ENCODE assay signal across 9 cellular contexts in genomic region chr6:85865665-85866372, GRCh38.
A peak's percentile ranks its signal among the peaks of the same experiment; 100 is the strongest.
DNase-seq lines count a peak whose midpoint lies in the region; ATAC-seq and TF ChIP-seq lines count a peak whose summit lies in the region.
"Had no signal": no experiment of that assay in that cellular context is flagged by ENCODE, and none has a peak within 500 bp of the region (broad histone marks: within the 10 kb centered on the region; RNA-seq: fewer than 3 reads in every experiment).

No MANE protein-coding gene starts in this region.

- peak overlapping the region; percentile 37 for H3K27ac ChIP-seq in muscle layer of duodenum (ENCODE audit: low read length)

- H3K9me3 ChIP-seq in muscle layer of duodenum (ENCODE audit: control insufficient read depth in 1 of 2, low read length in 2 of 2): no peaks in the 10 kb centered on the region

- H3K36me3 Mint-ChIP-seq in Calu3 (ENCODE audit: insufficient read depth, unreplicated experiment): no peaks in the 10 kb centered on the region
- H3K36me3 Mint-ChIP-seq in T-helper 2 cell treated with Interferon-gamma antibody and Interleukin-4, amounts not matched to agents 5 μg/mL and 100 μg/mL, for 36 hours (ENCODE audit: low read depth): no peaks in the 10 kb centered on the region

- no peak overlapping the region for H3K4me3 Mint-ChIP-seq in Calu3 (ENCODE audit: low read depth, unreplicated experiment)
- H3K4me3 Mint-ChIP-seq in T-helper 2 cell treated with Interferon-gamma antibody and Interleukin-4, amounts not matched to agents 5 μg/mL and 100 μg/mL, for 36 hours: no peak overlapping the region
- H3K4me3 Mint-ChIP-seq: neural crest cell had no signal

- H3K27ac Mint-ChIP-seq in Calu3 (ENCODE audit: unreplicated experiment): no peak overlapping the region
- H3K27ac Mint-ChIP-seq in T-helper 2 cell treated with Interferon-gamma antibody and Interleukin-4, amounts not matched to agents 5 μg/mL and 100 μg/mL, for 36 hours: no peak overlapping the region

- TF ChIP-seq CTCF in Calu3 (IDR thresholded peaks at IDR 0.05; ENCODE audit: unreplicated experiment): no peak
- TF ChIP-seq CTCF in choroid plexus epithelial cell (conservative IDR thresholded peaks at IDR 0.05; ENCODE audit: low read depth, low read length): no peak

- intact Hi-C loops in Calu3 (cut with micrococcal nuclease; ENCODE audit: unreplicated experiment): no loop called here

- BruUV-seq in Calu3 (replicated peaks; lab: Mats Ljungman, UMichigan): no TSS peak

- H3K4me1 Mint-ChIP-seq in Calu3 (ENCODE audit: low read depth, unreplicated experiment): no peaks in the 10 kb centered on the region
- H3K4me1 Mint-ChIP-seq in T-helper 2 cell treated with Interferon-gamma antibody and Interleukin-4, amounts not matched to agents 5 μg/mL and 100 μg/mL, for 36 hours (ENCODE audit: low read depth): no peaks in the 10 kb centered on the region

- H3K4me3 ChIP-seq in choroid plexus epithelial cell (ENCODE audit: low read depth, low read length) (peak overlapping the region; percentile 61), muscle layer of duodenum (ENCODE audit: low read depth in 1 of 2, low read length in 2 of 2) (peak overlapping the region; percentile 59 to 71)

- no peaks in the 10 kb centered on the region for H3K36me3 ChIP-seq in muscle layer of duodenum (ENCODE audit: control insufficient read depth in 1 of 2, insufficient read depth in 2 of 2, low read length in 2 of 2)

- ATAC-seq in GM21515 (IDR thresholded peaks at IDR 0.05; ENCODE audit: unreplicated experiment): peak; percentile 69
- ATAC-seq in HG03280 (IDR thresholded peaks at IDR 0.05; ENCODE audit: unreplicated experiment): no peak

- H3K4me1 ChIP-seq in muscle layer of duodenum (ENCODE audit: control insufficient read depth in 1 of 2, insufficient read depth in 2 of 2, low read length in 2 of 2): peaks cover 11 to 14% of the 10 kb centered on the region in 2 donors

- DNase-seq in Calu3 (peak; percentile 58), M059J (ENCODE audit: low read depth) (peak; percentile 89), choroid plexus epithelial cell (ENCODE audit: low read depth) (peak; percentile 77), iPS-NIHi7 (ENCODE audit: extremely low spot score) (no peak)
- no peak for DNase-seq in T-helper 2 cell treated with Interferon-gamma antibody and Interleukin-4, amounts not matched to agents 5 μg/mL and 100 μg/mL, for 36 hours (ENCODE audit: low spot score)

- CTCF ChIA-PET in Calu3 (lab: Charles Lee): interaction anchor here (0.6 to 0.7 kb wide), 4 partner anchors 119 to 1615 kb away, joined by 3 to 5 read pairs (median 4); no protein-coding TSS in a partner anchor

- no peaks in the 10 kb centered on the region for H3K27me3 ChIP-seq in muscle layer of duodenum (ENCODE audit: low read depth, low read length)

- peaks cover 17% of the 10 kb centered on the region for H3K27me3 Mint-ChIP-seq in Calu3 (ENCODE audit: unreplicated experiment)
- no peaks in the 10 kb centered on the region for H3K27me3 Mint-ChIP-seq in T-helper 2 cell treated with Interferon-gamma antibody and Interleukin-4, amounts not matched to agents 5 μg/mL and 100 μg/mL, for 36 hours (ENCODE audit: low read depth)

- no peaks in the 10 kb centered on the region for H3K9me3 Mint-ChIP-seq in Calu3 (ENCODE audit: low read depth, unreplicated experiment)
- H3K9me3 Mint-ChIP-seq in T-helper 2 cell treated with Interferon-gamma antibody and Interleukin-4, amounts not matched to agents 5 μg/mL and 100 μg/mL, for 36 hours: no peaks in the 10 kb centered on the region

Comparison
In these comparisons a context has a peak if more than half of its experiments do, and no peak if none do; other contexts are left out.
1. DNase-seq: peak in Calu3 (single experiment), M059J (single experiment) and choroid plexus epithelial cell (single experiment); none in T-helper 2 cell treated with Interferon-gamma antibody and Interleukin-4, amounts not matched to agents 5 μg/mL and 100 μg/mL, for 36 hours (single experiment) and iPS-NIHi7 (single experiment).